8 cellular contexts compared by ENCODE assay signal in the genomic region with DNA sequence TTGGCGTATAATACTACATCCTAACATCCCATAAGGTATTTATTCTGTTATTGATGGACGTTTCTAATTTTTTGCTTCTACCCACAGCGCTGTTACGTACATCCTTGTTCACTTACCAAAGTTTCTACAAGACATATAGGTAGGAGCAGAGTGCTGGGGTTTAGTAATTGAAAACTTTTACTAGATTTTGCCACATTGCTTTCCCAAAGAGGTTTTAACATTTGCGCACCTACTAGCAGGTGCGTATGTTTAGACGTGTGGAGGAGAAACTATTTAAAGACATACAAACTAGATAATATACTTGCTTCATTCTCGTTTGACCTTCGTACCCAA. TPM values are rescaled to one million over a fixed set of nuclear protein-coding genes. Genes with fewer than 3 reads are reported as not detected.
DNase-seq lines count a peak whose midpoint lies in the region; ATAC-seq and TF ChIP-seq lines count a peak whose summit lies in the region.

No MANE protein-coding gene starts in this region.

- TF ChIP-seq CTCF in OCI-LY7 (conservative IDR thresholded peaks at IDR 0.05; ENCODE audit: low read length) (no peak), esophagus muscularis mucosa (IDR thresholded peaks at IDR 0.05) (no peak), gastrocnemius medialis (IDR thresholded peaks at IDR 0.05 in 4 of 5, conservative IDR thresholded peaks at IDR 0.05 in 1 of 5) (no peak)

- peak overlapping the region; percentile 99 for H3K27ac Mint-ChIP-seq in activated T-cell treated with anti-CD3 and anti-CD28 coated beads, Interleukin-2, amount 50 U/mL, for 72 hours

- H3K27me3 ChIP-seq in esophagus muscularis mucosa (no peaks in the 10 kb centered on the region), gastrocnemius medialis (no peaks in the 10 kb centered on the region)

- no peaks in the 10 kb centered on the region for H3K9me3 Mint-ChIP-seq in activated T-cell treated with anti-CD3 and anti-CD28 coated beads, Interleukin-2, amount 50 U/mL, for 72 hours

- peaks cover 60% of the 10 kb centered on the region for H3K79me2 ChIP-seq in OCI-LY7 (ENCODE audit: insufficient read depth, low read depth, low read length)

- DNase-seq in activated T-cell treated with anti-CD3 and anti-CD28 coated beads, Interleukin-2, amount 50 U/mL, for 72 hours = no peak
- DNase-seq in activated T-cell treated with anti-CD3 and anti-CD28 coated beads, Interleukin-2, amount 50 U/mL, for 48 hours = no peak
- DNase-seq in OCI-LY7 (ENCODE audit: low spot score) = no peak
- no peak for DNase-seq in esophagus muscularis mucosa (ENCODE audit: extremely low spot score)
- no peak for DNase-seq in gastrocnemius medialis
- DNase-seq in cortex of kidney (lab: John Stamatoyannopoulos, UW) = no peak
- no peak for DNase-seq in central memory CD4-positive, alpha-beta T cell
- no peak for DNase-seq in NCI-H1048 (lab: John Stamatoyannopoulos, UW)

- BruUV-seq in OCI-LY7 (replicated peaks; lab: Mats Ljungman, UMichigan) = TSS peak; percentile 95

- H3K36me3 ChIP-seq in OCI-LY7 (ENCODE audit: insufficient read depth, low read length) (peaks cover 44% of the 10 kb centered on the region), esophagus muscularis mucosa (peaks cover 9 to 22% (median 16%) of the 10 kb centered on the region in 4 donors), gastrocnemius medialis (peaks cover 0 to 24% of the 10 kb centered on the region in 2 donors)

- in situ Hi-C loops in gastrocnemius medialis (cut with MboI; ENCODE audit: low sequenced_read_pairs in 4 of 4) = loop anchor here (5.0 to 25.0 kb wide), 4 partner anchors 83 to 887 kb away; partner anchors contain the start of genes LNX2 (in 3 of the 4), POLR1D (in 3 of the 4) and PAN3 (in 1 of the 4)

- no peak for TF ChIP-seq EP300 in esophagus muscularis mucosa (IDR thresholded peaks at IDR 0.05)

- H3K4me3 ChIP-seq in OCI-LY7 (ENCODE audit: low read depth, low read length, poor library complexity, severe bottlenecking) (peak overlapping the region; percentile 99), esophagus muscularis mucosa (peak overlapping the region; percentile 75 to 86 (median 80)), gastrocnemius medialis (peak overlapping the region; percentile 83 to 99 (median 88))

- POLR2A ChIA-PET in OCI-LY7 (lab: Charles Lee) = interaction anchor here (0.7 kb wide), 2 partner anchors 25 to 254 kb away, joined by 3 read pairs; no protein-coding TSS in a partner anchor

- H3K4me1 Mint-ChIP-seq in activated T-cell treated with anti-CD3 and anti-CD28 coated beads, Interleukin-2, amount 50 U/mL, for 72 hours (ENCODE audit: low read depth) = peaks cover 57% of the 10 kb centered on the region

- WGBS in esophagus muscularis mucosa = under 1% methylated on average over 9 of the region's 9 CpGs

- H3K27ac ChIP-seq in OCI-LY7 (ENCODE audit: low read depth, low read length, poor library complexity, severe bottlenecking) = peak overlapping the region; percentile 84
- peak overlapping the region; percentile 90 to 96 (median 95) for H3K27ac ChIP-seq in esophagus muscularis mucosa (replicated peaks in 1 of 4)
- H3K27ac ChIP-seq in gastrocnemius medialis = peak overlapping the region; percentile 90 to 99 (median 93)

- peak overlapping the region; percentile 47; the same call in 1 of the 2 replicates for H2AFZ ChIP-seq in OCI-LY7 (ENCODE audit: low read length)

- no peaks in the 10 kb centered on the region for H3K9me2 ChIP-seq in OCI-LY7 (ENCODE audit: insufficient read depth, low read length)

- CTCF ChIA-PET in OCI-LY7 (lab: Charles Lee; ENCODE audit: unreplicated experiment) = no interaction called here

- peak overlapping the region; percentile 89 for H3K4me2 ChIP-seq in OCI-LY7 (ENCODE audit: low read length)

- H3K4me3 Mint-ChIP-seq in activated T-cell treated with anti-CD3 and anti-CD28 coated beads, Interleukin-2, amount 50 U/mL, for 72 hours = peak overlapping the region; percentile 97 to 99

- peak; percentile 2 to 7 for ATAC-seq in activated T-cell treated with anti-CD3 and anti-CD28 coated beads, Interleukin-2, amount 50 U/mL, for 72 hours (replicated peaks in 1 of 2)
- ATAC-seq in gastrocnemius medialis = peak in 1 of 2 donors; percentile 3

- intact Hi-C loops in OCI-LY7 (cut with micrococcal nuclease; ENCODE audit: unreplicated experiment) (loop anchor here (1.0 to 5.0 kb wide), 3 partner anchors 20 to 79 kb away; partner anchors contain the start of genes RASL11A and USP12), esophagus muscularis mucosa (cut with DNase I) (loop anchor here (5.0 kb wide), 2 partner anchors 78 to 107 kb away; partner anchors contain the start of gene USP12), gastrocnemius medialis (cut with DNase I; ENCODE audit: low total_unique reads) (loop anchor here (1.0 to 10.0 kb wide), 7 partner anchors 20 to 1404 kb away; partner anchors contain the start of genes GTF3A, LNX2, POLR1D and POMP)

- H3K4me1 ChIP-seq in OCI-LY7 (ENCODE audit: insufficient read depth, low read length, poor library complexity, severe bottlenecking) (peaks cover 39% of the 10 kb centered on the region), esophagus muscularis mucosa (peaks cover 34 to 46% (median 43%) of the 10 kb centered on the region in 4 donors), gastrocnemius medialis (peaks cover 28 to 38% of the 10 kb centered on the region in 2 donors)

- peaks cover 18% of the 10 kb centered on the region; the same call in 1 of the 2 replicates for H4K20me1 ChIP-seq in OCI-LY7 (ENCODE audit: insufficient read depth, low read length)

- H3K27me3 Mint-ChIP-seq in activated T-cell treated with anti-CD3 and anti-CD28 coated beads, Interleukin-2, amount 50 U/mL, for 72 hours (ENCODE audit: low read depth) = no peaks in the 10 kb centered on the region

- H3K9me3 ChIP-seq in OCI-LY7 (ENCODE audit: low read length) (no peaks in the 10 kb centered on the region), esophagus muscularis mucosa (no peaks in the 10 kb centered on the region), gastrocnemius medialis (no peaks in the 10 kb centered on the region)

- no peak for TF ChIP-seq POLR2A in esophagus muscularis mucosa (IDR thresholded peaks at IDR 0.05; ENCODE audit: low read depth)
- no peak for TF ChIP-seq POLR2A in gastrocnemius medialis (IDR thresholded peaks at IDR 0.05)

- H3K36me3 Mint-ChIP-seq in activated T-cell treated with anti-CD3 and anti-CD28 coated beads, Interleukin-2, amount 50 U/mL, for 72 hours (ENCODE audit: insufficient read depth in 2 of 2) = peaks cover 10 to 33% of the 10 kb centered on the region in 2 donors

RNA-seq across cellular contexts. Expression of gene RPL21, which starts 0.6 kb away (rescaled TPM):
- 1,000 to 10,000 TPM; 1,509 to 1,701 TPM for total RNA-seq in activated T-cell treated with anti-CD3 and anti-CD28 coated beads, Interleukin-2, amount 50 U/mL, for 72 hours
- total RNA-seq in OCI-LY7 (2014; rRNA removed; shearing (Covaris generic)) = 1,266 and 1,706 TPM in 2 replicates
- total RNA-seq in OCI-LY7 (2022) (1,530 and 1,738 TPM in 2 replicates), esophagus muscularis mucosa (1,000 to 10,000 TPM in 2 of 4 donors, 100 to 1,000 TPM in 2; 432 to 1,374 (median 1,046) TPM), gastrocnemius medialis (100 to 1,000 TPM; 774 to 913 (median 796) TPM)

RNA-seq across cellular contexts. Expression of gene RASL11A, which starts 19.8 kb away (rescaled TPM):
- 1 to 10 TPM; 5.6 to 7.3 TPM for total RNA-seq in activated T-cell treated with anti-CD3 and anti-CD28 coated beads, Interleukin-2, amount 50 U/mL, for 72 hours
- 1.3 and 5.1 TPM in 2 replicates for total RNA-seq in OCI-LY7 (2014; rRNA removed; shearing (Covaris generic))
- 1.4 and 2.4 TPM in 2 replicates for total RNA-seq in OCI-LY7 (2022)
- total RNA-seq in esophagus muscularis mucosa = 10 to 100 TPM; 11.2 to 98.9 (median 41.1) TPM
- total RNA-seq in gastrocnemius medialis = 1 to 10 TPM; 2.8 to 9.0 (median 5.7) TPM
